8 cellular contexts compared by ENCODE assay signal in genomic region chr12:105330283-105330937, GRCh38. TPM values are rescaled to one million over a fixed set of nuclear protein-coding genes. Genes with fewer than 3 reads are reported as not detected.
DNase-seq lines count a peak whose midpoint lies in the region; ATAC-seq and TF ChIP-seq lines count a peak whose summit lies in the region.

Gene C12orf75, plus strand, starts transcription at chr12:105330691. Its CDS starts 201 bp downstream, at chr12:105330892.

- no peak for TF ChIP-seq EP300 in Ishikawa (IDR thresholded peaks at IDR 0.05; ENCODE audit: borderline replicate concordance)

- intact Hi-C loops in PC-3 (cut with micrococcal nuclease) (loop anchor here (2.0 to 5.0 kb wide), 2 partner anchors 37 to 96 kb away; no protein-coding TSS in a partner anchor), esophagus squamous epithelium (cut with DNase I) (no loop called here)

- no peaks in the 10 kb centered on the region for H3K27me3 Mint-ChIP-seq in activated T-cell treated with anti-CD3 and anti-CD28 coated beads, Interleukin-2, amount 50 U/mL, for 4 hours (ENCODE audit: low read depth)
- no peaks in the 10 kb centered on the region for H3K27me3 Mint-ChIP-seq in naive B cell

- TF ChIP-seq RAD21 in Ishikawa (IDR thresholded peaks at IDR 0.05; ENCODE audit: low read depth): no peak

- BruUV-seq in PC-3 (replicated peaks; lab: Mats Ljungman, UMichigan): no TSS peak

- no peaks in the 10 kb centered on the region for H3F3A ChIP-seq in PC-3 (ENCODE audit: low read length, unreplicated experiment)

- DNase-seq in DMS53 treated with DMSO at 0.1 percent for 48 hours (lab: John Stamatoyannopoulos, UW; ENCODE audit: unreplicated experiment) (peak; percentile 65), PC-3 (peak; percentile 91), esophagus squamous epithelium (lab: John Stamatoyannopoulos, UW) (peak; percentile 15), naive B cell (peak; percentile 91)
- peak; percentile 73 for DNase-seq in activated T-cell treated with anti-CD3 and anti-CD28 coated beads, Interleukin-2, amount 50 U/mL, for 4 hours
- peak; percentile 82 to 97 for DNase-seq in stimulated activated effector memory CD8-positive, alpha-beta T cell treated with anti-CD3 and anti-CD28 coated beads, Interleukin-12 subunit alpha, Interleukin-12 subunit beta, amount 100 ng/mL, for 72 hours (ENCODE audit: low spot score in 2 of 2)

- POLR2A ChIA-PET in PC-3 (lab: Charles Lee; ENCODE audit: unreplicated experiment): interaction anchor here (0.6 kb wide), 1 partner anchor 27 kb away, joined by 3 read pairs; no protein-coding TSS in a partner anchor

- no peaks in the 10 kb centered on the region for H3K9me2 ChIP-seq in PC-3 (replicated peaks; ENCODE audit: low read length)

- H3K4me2 ChIP-seq in PC-3 (ENCODE audit: low read length): peak within 1 kb of the TSS; percentile 85

- peaks cover 45% of the 10 kb centered on the region for H3K79me2 ChIP-seq in PC-3 (ENCODE audit: low read length)

- H3K27ac ChIP-seq in PC-3 (ENCODE audit: low read length): peak within 1 kb of the TSS; percentile 35; the same call in 1 of the 2 replicates
- H3K27ac ChIP-seq in esophagus squamous epithelium: peak within 1 kb of the TSS; percentile 46 to 74 (median 52)

- H3K9me3 ChIP-seq in PC-3 (ENCODE audit: low read length) (no peaks in the 10 kb centered on the region), esophagus squamous epithelium (no peaks in the 10 kb centered on the region)

- H3K27ac Mint-ChIP-seq in naive B cell: peak within 1 kb of the TSS; percentile 45 to 96 (median 94)
- H3K27ac Mint-ChIP-seq in stimulated activated effector memory CD8-positive, alpha-beta T cell treated with anti-CD3 and anti-CD28 coated beads, Interleukin-12 subunit alpha, Interleukin-12 subunit beta, amount 100 ng/mL, for 72 hours: peak within 1 kb of the TSS; percentile 81

- peak within 1 kb of the TSS; percentile 88 for H2AFZ ChIP-seq in PC-3 (ENCODE audit: low read length)

- H3K36me3 Mint-ChIP-seq in activated T-cell treated with anti-CD3 and anti-CD28 coated beads, Interleukin-2, amount 50 U/mL, for 4 hours (ENCODE audit: insufficient read depth): no peaks in the 10 kb centered on the region
- no peaks in the 10 kb centered on the region for H3K36me3 Mint-ChIP-seq in naive B cell
- H3K36me3 Mint-ChIP-seq in stimulated activated effector memory CD8-positive, alpha-beta T cell treated with anti-CD3 and anti-CD28 coated beads, Interleukin-12 subunit alpha, Interleukin-12 subunit beta, amount 100 ng/mL, for 72 hours: no peaks in the 10 kb centered on the region

- no peaks in the 10 kb centered on the region for H4K20me1 ChIP-seq in PC-3 (ENCODE audit: low read length)

- no peak for TF ChIP-seq POLR2A in esophagus squamous epithelium (IDR thresholded peaks at IDR 0.05)

- ATAC-seq in GM21717 (IDR thresholded peaks at IDR 0.05; ENCODE audit: unreplicated experiment): peak; percentile 91
- ATAC-seq in PC-3: peak; percentile 84
- peak; percentile 94 for ATAC-seq in activated T-cell treated with anti-CD3 and anti-CD28 coated beads, Interleukin-2, amount 50 U/mL, for 4 hours
- peak; percentile 90 to 92 for ATAC-seq in naive B cell (ENCODE audit: low read depth in 2 of 2)
- ATAC-seq in stimulated activated effector memory CD8-positive, alpha-beta T cell treated with anti-CD3 and anti-CD28 coated beads, Interleukin-12 subunit alpha, Interleukin-12 subunit beta, amount 100 ng/mL, for 72 hours: peak; percentile 91

- H3K4me3 ChIP-seq in PC-3 (ENCODE audit: low read length) (peak within 1 kb of the TSS; percentile 86), esophagus squamous epithelium (peak within 1 kb of the TSS; percentile 61 to 83 (median 82))

- peaks cover 60% of the 10 kb centered on the region for H3K4me1 Mint-ChIP-seq in activated T-cell treated with anti-CD3 and anti-CD28 coated beads, Interleukin-2, amount 50 U/mL, for 4 hours (ENCODE audit: low read depth)
- peaks cover 5 to 38% (median 23%) of the 10 kb centered on the region in 3 donors for H3K4me1 Mint-ChIP-seq in naive B cell
- peaks cover 68% of the 10 kb centered on the region for H3K4me1 Mint-ChIP-seq in stimulated activated effector memory CD8-positive, alpha-beta T cell treated with anti-CD3 and anti-CD28 coated beads, Interleukin-12 subunit alpha, Interleukin-12 subunit beta, amount 100 ng/mL, for 72 hours

- H3K4me1 ChIP-seq in PC-3 (ENCODE audit: insufficient read depth, low read length): peaks cover 42% of the 10 kb centered on the region
- peaks cover 12 to 36% (median 18%) of the 10 kb centered on the region in 3 donors for H3K4me1 ChIP-seq in esophagus squamous epithelium

- peak within 1 kb of the TSS; percentile 64 for H3K9ac ChIP-seq in PC-3 (ENCODE audit: low read length)

- peak within 1 kb of the TSS; percentile 84 for H3K4me3 Mint-ChIP-seq in activated T-cell treated with anti-CD3 and anti-CD28 coated beads, Interleukin-2, amount 50 U/mL, for 4 hours
- peak within 1 kb of the TSS; percentile 77 to 95 (median 88) for H3K4me3 Mint-ChIP-seq in naive B cell
- peak within 1 kb of the TSS; percentile 72 for H3K4me3 Mint-ChIP-seq in stimulated activated effector memory CD8-positive, alpha-beta T cell treated with anti-CD3 and anti-CD28 coated beads, Interleukin-12 subunit alpha, Interleukin-12 subunit beta, amount 100 ng/mL, for 72 hours

- TF ChIP-seq CTCF in PC-3 (conservative IDR thresholded peaks at IDR 0.05; ENCODE audit: low read depth, low read length): no peak
- no peak for TF ChIP-seq CTCF in esophagus squamous epithelium (IDR thresholded peaks at IDR 0.05)

- H3K36me3 ChIP-seq in PC-3 (ENCODE audit: low read depth, low read length): no peaks in the 10 kb centered on the region
- no peaks in the 10 kb centered on the region for H3K36me3 ChIP-seq in esophagus squamous epithelium

- no peaks in the 10 kb centered on the region for H3K27me3 ChIP-seq in PC-3 (ENCODE audit: low read length)
- no peaks in the 10 kb centered on the region for H3K27me3 ChIP-seq in esophagus squamous epithelium

- no peaks in the 10 kb centered on the region for H3K9me3 Mint-ChIP-seq in activated T-cell treated with anti-CD3 and anti-CD28 coated beads, Interleukin-2, amount 50 U/mL, for 4 hours
- H3K9me3 Mint-ChIP-seq in naive B cell: no peaks in the 10 kb centered on the region
- no peaks in the 10 kb centered on the region for H3K9me3 Mint-ChIP-seq in stimulated activated effector memory CD8-positive, alpha-beta T cell treated with anti-CD3 and anti-CD28 coated beads, Interleukin-12 subunit alpha, Interleukin-12 subunit beta, amount 100 ng/mL, for 72 hours

- WGBS in esophagus squamous epithelium, 2 donors: 0% methylated on average over 12 to 13 of the region's 66 CpGs

- CTCF ChIA-PET in PC-3 (lab: Charles Lee): interaction anchor here (0.7 kb wide), 1 partner anchor 27 kb away, joined by 6 read pairs; no protein-coding TSS in a partner anchor

TF ChIP-seq in Ishikawa, 13 proteins besides CTCF, POLR2A, EP300 and RAD21:
- TF ChIP-seq FOXM1 (IDR thresholded peaks at IDR 0.05; ENCODE audit: borderline replicate concordance, low read depth) (no peak), TCF12 (IDR thresholded peaks at IDR 0.05; ENCODE audit: low read depth) (no peak), TAF1 (IDR thresholded peaks at IDR 0.05; ENCODE audit: low read depth) (0 out of 2 replicates have a peak, but pooled peaks have one; percentile 18), NFIC (IDR thresholded peaks at IDR 0.05) (no peak), CEBPB (IDR thresholded peaks at IDR 0.05) (no peak), MAX (IDR thresholded peaks at IDR 0.05) (peak; percentile 48; the same call in 1 of the 2 replicates), EGR1 (IDR thresholded peaks at IDR 0.05) (no peak), REST (IDR thresholded peaks at IDR 0.05; ENCODE audit: low read depth) (no peak), YY1 (IDR thresholded peaks at IDR 0.05; ENCODE audit: low read depth) (no peak), TEAD4 (IDR thresholded peaks at IDR 0.05) (no peak), ZBTB7A (IDR thresholded peaks at IDR 0.05; ENCODE audit: low read depth) (peak; percentile 99), CREB1 (IDR thresholded peaks at IDR 0.05; ENCODE audit: low read depth) (no peak)
TF ChIP-seq in Ishikawa: peak in this region for 3.

RNA-seq across cellular contexts. Expression of gene C12orf75, which starts in this region (rescaled TPM):
- 144 and 160 TPM in 2 replicates for total RNA-seq in PC-3 (2014; rRNA removed)
- 10 to 100 TPM; 10.1 to 11.0 (median 10.7) TPM for total RNA-seq in activated T-cell treated with anti-CD3 and anti-CD28 coated beads, Interleukin-2, amount 50 U/mL, for 4 hours
- total RNA-seq in esophagus squamous epithelium: 10 to 100 TPM in 3 of 4 donors, 1 to 10 TPM in 1; 8.5 to 56.3 (median 13.7) TPM
- polyA plus RNA-seq in naive B cell (ENCODE audit: low read depth in 6 of 6): 10 to 100 TPM; 10.9 to 56.4 (median 29.5) TPM

Comparison
In these comparisons a context has a peak if more than half of its experiments do, and no peak if none do; other contexts are left out.
1. Peak in every context shown above with its lines: DNase-seq, ATAC-seq, H3K4me3 ChIP-seq and H3K27ac ChIP-seq.
2. DNase-seq: peak in every context shown above with its lines; median percentile 91 in PC-3; 91 in naive B cell; 90 in stimulated activated effector memory CD8-positive, alpha-beta T cell treated with anti-CD3 and anti-CD28 coated beads, Interleukin-12 subunit alpha, Interleukin-12 subunit beta, amount 100 ng/mL, for 72 hours; 73 in activated T-cell treated with anti-CD3 and anti-CD28 coated beads, Interleukin-2, amount 50 U/mL, for 4 hours; 65 in DMS53 treated with DMSO at 0.1 percent for 48 hours; 15 in esophagus squamous epithelium.